ENCODE assay signal across 8 cellular contexts in the genomic region with DNA sequence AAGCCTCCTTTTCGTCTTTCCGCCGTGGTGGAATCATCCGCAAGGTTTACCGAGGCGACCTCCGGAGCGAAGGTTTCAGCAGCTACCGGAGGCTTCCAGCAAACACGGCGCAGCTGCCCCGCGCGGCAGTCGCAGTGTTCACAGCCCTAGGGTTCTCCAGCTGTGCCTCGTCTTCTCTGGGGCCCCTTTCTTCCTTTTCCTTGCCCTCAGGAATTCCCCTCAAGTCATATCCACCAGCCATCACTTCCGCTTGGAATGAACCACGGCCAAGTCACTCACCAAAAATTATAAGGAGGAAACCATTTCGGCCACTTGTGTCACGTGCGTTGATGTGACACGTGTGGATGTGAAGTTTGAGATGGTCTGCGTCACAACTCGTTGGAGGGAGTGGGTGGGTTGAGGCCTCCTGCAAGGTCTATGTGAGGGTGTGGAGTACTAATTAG. TPM values are rescaled to one million over a fixed set of nuclear protein-coding genes. Genes with fewer than 3 reads are reported as not detected.
DNase-seq lines count a peak whose midpoint lies in the region; ATAC-seq and TF ChIP-seq lines count a peak whose summit lies in the region.

No MANE protein-coding gene starts in this region.

- peaks cover 54% of the 10 kb centered on the region for H3K4me1 Mint-ChIP-seq in stimulated activated effector memory CD8-positive, alpha-beta T cell treated with anti-CD3 and anti-CD28 coated beads, Interleukin-12 subunit alpha, Interleukin-12 subunit beta, amount 100 ng/mL, for 72 hours

- no peak for TF ChIP-seq RAD21 in HCT116 (IDR thresholded peaks at IDR 0.05; ENCODE audit: low read depth)

- no peak for TF ChIP-seq CTCF in GM12865 (IDR thresholded peaks at IDR 0.05; ENCODE audit: insufficient read depth, low read depth, low read length, missing control alignments)
- no peak for TF ChIP-seq CTCF in HCT116 (IDR thresholded peaks at IDR 0.05 in 2 of 3, conservative IDR thresholded peaks at IDR 0.05 in 1 of 3; ENCODE audit: borderline replicate concordance in 1 of 3, insufficient read depth in 1 of 3, low read depth in 2 of 3, low read length in 2 of 3)
- TF ChIP-seq CTCF in cardiac fibroblast (IDR thresholded peaks at IDR 0.05; ENCODE audit: low read depth, low read length) = peak; percentile 2

- peak overlapping the region; percentile 79 for H3K9ac ChIP-seq in HCT116 (ENCODE audit: low read length)

- CTCF ChIA-PET in HCT116 (lab: Charles Lee) = interaction anchor here (1.2 to 8.2 kb wide), 3 partner anchors 102 to 223 kb away, joined by 3 to 519 read pairs (median 90); partner anchors contain the start of gene GH1

- RAD21 ChIA-PET in HCT116 (lab: Charles Lee; ENCODE audit: low non-redundant PET in 1 of 2, low total read pairs in 2 of 2, uncharacterized antibody in 2 of 2, unreplicated experiment in 2 of 2) = interaction anchor here (1.4 to 1.6 kb wide), 3 partner anchors 67 to 152 kb away, joined by 3 to 4 read pairs (median 3); no protein-coding TSS in a partner anchor

- peak overlapping the region; percentile 80 for H3K4me3 Mint-ChIP-seq in stimulated activated effector memory CD8-positive, alpha-beta T cell treated with anti-CD3 and anti-CD28 coated beads, Interleukin-12 subunit alpha, Interleukin-12 subunit beta, amount 100 ng/mL, for 72 hours

- no peaks in the 10 kb centered on the region for H4K20me1 ChIP-seq in HCT116 (ENCODE audit: insufficient read depth)

- no peaks in the 10 kb centered on the region for H3K27me3 ChIP-seq in HCT116 (ENCODE audit: insufficient read depth, low read length)

- peak overlapping the region; percentile 96 for H3K4me2 ChIP-seq in HCT116 (ENCODE audit: low read length)

- no peaks in the 10 kb centered on the region for H3K9me2 ChIP-seq in HCT116 (ENCODE audit: insufficient read depth)

- BruUV-seq in HCT116 (replicated peaks; lab: Mats Ljungman, UMichigan) = TSS peak; percentile 92

- peaks cover 11 to 20% of the 10 kb centered on the region in 2 experiments for H3K4me1 ChIP-seq in HCT116 (ENCODE audit: control insufficient read depth in 1 of 2, insufficient read depth in 2 of 2, low read length in 2 of 2)

- H2AFZ ChIP-seq in HCT116 (ENCODE audit: low read depth, low read length, poor library complexity, severe bottlenecking) = no peak overlapping the region

- peaks cover 50% of the 10 kb centered on the region for H3K36me3 Mint-ChIP-seq in stimulated activated effector memory CD8-positive, alpha-beta T cell treated with anti-CD3 and anti-CD28 coated beads, Interleukin-12 subunit alpha, Interleukin-12 subunit beta, amount 100 ng/mL, for 72 hours

- H3K27ac Mint-ChIP-seq in stimulated activated effector memory CD8-positive, alpha-beta T cell treated with anti-CD3 and anti-CD28 coated beads, Interleukin-12 subunit alpha, Interleukin-12 subunit beta, amount 100 ng/mL, for 72 hours = peak overlapping the region; percentile 97

- DNase-seq in GM12865 (ENCODE audit: low read depth) (peak; percentile 80), HCT116 (ENCODE audit: low read depth, low spot score) (no peak), RPMI8226 (peak; percentile 49), cardiac fibroblast (ENCODE audit: low read depth in 2 of 2) (peak; percentile 76 to 87), medulla oblongata (ENCODE audit: extremely low spot score) (peak; percentile 47), ACHN (no peak), UCSD-AML1 (lab: John Stamatoyannopoulos, UW; ENCODE audit: unreplicated experiment) (no peak)
- DNase-seq in stimulated activated effector memory CD8-positive, alpha-beta T cell treated with anti-CD3 and anti-CD28 coated beads, Interleukin-12 subunit alpha, Interleukin-12 subunit beta, amount 100 ng/mL, for 72 hours (ENCODE audit: low spot score in 2 of 2) = peak in 1 of 2 donors; percentile 42

- intact Hi-C loops in HCT116 (cut with micrococcal nuclease) = loop anchor here (5.0 kb wide), 1 partner anchor 152 kb away; no protein-coding TSS in a partner anchor

- no peak overlapping the region for H3K27ac ChIP-seq in HCT116 (ENCODE audit: low read depth, low read length)

- H3K36me3 ChIP-seq in HCT116 (ENCODE audit: control insufficient read depth in 1 of 2, insufficient read depth in 2 of 2, low read length in 2 of 2) = no peaks in the 10 kb centered on the region

- no peak for TF ChIP-seq POLR2A in HCT116 (IDR thresholded peaks at IDR 0.05; ENCODE audit: borderline replicate concordance, extremely low read depth, insufficient read depth, insufficient read length)

- ATAC-seq in HCT116 = no peak
- peak; percentile 63 for ATAC-seq in stimulated activated effector memory CD8-positive, alpha-beta T cell treated with anti-CD3 and anti-CD28 coated beads, Interleukin-12 subunit alpha, Interleukin-12 subunit beta, amount 100 ng/mL, for 72 hours

- H3K9me3 ChIP-seq in HCT116 (ENCODE audit: control insufficient read depth in 1 of 2, insufficient read depth in 1 of 2, low read depth in 1 of 2, low read length in 2 of 2) = no peaks in the 10 kb centered on the region

- H3K79me2 ChIP-seq in HCT116 (ENCODE audit: insufficient read depth, low read length) = peaks cover 32% of the 10 kb centered on the region

- no peaks in the 10 kb centered on the region for H3K9me3 Mint-ChIP-seq in stimulated activated effector memory CD8-positive, alpha-beta T cell treated with anti-CD3 and anti-CD28 coated beads, Interleukin-12 subunit alpha, Interleukin-12 subunit beta, amount 100 ng/mL, for 72 hours

- POLR2A ChIA-PET in HCT116 (lab: Charles Lee) = interaction anchor here (0.9 to 1.2 kb wide), 4 partner anchors 10 to 105 kb away, joined by 3 to 5 read pairs (median 4); no protein-coding TSS in a partner anchor

- in situ Hi-C loops in ACHN (cut with HindIII; ENCODE audit: low pct_ligation_motif_present, low pct_unique_long_range_greater_than_20kb, low sequenced_read_pairs) = no loop called here

- H3K4me3 ChIP-seq in GM12865 (ENCODE audit: low read depth, low read length) (peak overlapping the region; percentile 74), HCT116 (replicated peaks in 1 of 2; ENCODE audit: low read depth in 1 of 2, low read length in 2 of 2) (peak overlapping the region; percentile 34 to 77), cardiac fibroblast (replicated peaks in 1 of 2; ENCODE audit: low read depth in 2 of 2, low read length in 2 of 2) (peak overlapping the region; percentile 40 to 51)

TF ChIP-seq in HCT116, 20 proteins besides CTCF, POLR2A, EP300 and RAD21:
- TF ChIP-seq SP1 (IDR thresholded peaks at IDR 0.05; ENCODE audit: low read depth) (no peak), SRF (IDR thresholded peaks at IDR 0.05; ENCODE audit: low read depth) (no peak), EZH2phosphoT487 (IDR thresholded peaks at IDR 0.05; ENCODE audit: borderline replicate concordance) (no peak), ELF1 (IDR thresholded peaks at IDR 0.05; ENCODE audit: borderline replicate concordance, low read depth) (no peak), YY1 (IDR thresholded peaks at IDR 0.05; ENCODE audit: extremely low read depth, insufficient replicate concordance, low read depth, low read length) (no peak), TCF7L2 (IDR thresholded peaks at IDR 0.05; ENCODE audit: borderline replicate concordance, extremely low read depth, insufficient read depth, insufficient read length) (no peak), ZBTB33 (IDR thresholded peaks at IDR 0.05; ENCODE audit: extremely low read depth, insufficient replicate concordance, low read length) (no peak), CBX3 (IDR thresholded peaks at IDR 0.05; ENCODE audit: low read depth) (no peak)

RNA-seq across cellular contexts. Expression of gene ERN1, which starts 0.6 kb away (rescaled TPM):
- 28.2 TPM for total RNA-seq in HCT116 (2021; ENCODE audit: unreplicated experiment)
- 10.8 and 11.2 TPM in 2 replicates for polyA plus RNA-seq in HCT116 (2012)

Comparison
In these comparisons a context has a peak if more than half of its experiments do, and no peak if none do; other contexts are left out.
1. DNase-seq: peak in GM12865 (single experiment), RPMI8226 (single experiment), cardiac fibroblast (2 of 2) and medulla oblongata (single experiment); none in HCT116 (single experiment), ACHN (single experiment) and UCSD-AML1 (single experiment).
2. Peak in every context shown above with its lines, with median percentiles within 50 percentile points of each other: H3K4me3 ChIP-seq.